Comparison of ENCODE assay signal across 8 cellular contexts in the genomic region with DNA sequence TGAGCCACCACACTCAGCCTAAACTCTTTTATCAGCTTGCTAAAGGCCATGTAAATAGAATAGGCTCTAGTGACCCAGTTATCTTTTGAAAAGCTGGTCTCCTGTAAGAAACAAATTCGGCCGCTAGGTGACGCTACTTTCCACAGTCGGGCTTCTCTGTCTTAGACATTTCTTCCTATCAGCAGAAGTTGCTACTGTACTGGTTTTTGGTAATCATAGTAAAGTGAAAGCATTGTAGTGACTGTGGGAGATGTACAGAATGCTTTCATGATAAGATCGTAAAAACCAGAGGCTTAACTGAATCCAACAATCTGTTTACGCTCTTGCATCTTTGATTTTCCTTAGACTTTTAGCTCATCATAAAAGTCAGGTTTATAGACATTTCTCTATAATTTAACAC.
DNase-seq lines count a peak whose midpoint lies in the region; ATAC-seq and TF ChIP-seq lines count a peak whose summit lies in the region.

No MANE protein-coding gene starts in this region.

- intact Hi-C loops in mucosa of descending colon (cut with DNase I, micrococcal nuclease): no loop called here

- H3K4me3 ChIP-seq in AG10803 (ENCODE audit: low read length) (no peak overlapping the region), mucosa of descending colon (no peak overlapping the region)

- ATAC-seq in GM18519 (IDR thresholded peaks at IDR 0.05; ENCODE audit: low FRiP score, unreplicated experiment) (peak; percentile 98), HG03045 (IDR thresholded peaks at IDR 0.05; ENCODE audit: unreplicated experiment) (peak; percentile 60), mucosa of descending colon (peak; percentile 77)

- no peaks in the 10 kb centered on the region for H3K9me3 ChIP-seq in mucosa of descending colon

- H3K36me3 ChIP-seq in mucosa of descending colon (ENCODE audit: low read depth): no peaks in the 10 kb centered on the region

- TF ChIP-seq CTCF in AG10803 (conservative IDR thresholded peaks at IDR 0.05; ENCODE audit: low read length): peak; percentile 68
- TF ChIP-seq CTCF in mucosa of descending colon (IDR thresholded peaks at IDR 0.05): no peak

- DNase-seq in AG10803 (ENCODE audit: low read depth) (peak; percentile 51), NCI-H2227 (lab: John Stamatoyannopoulos, UW; ENCODE audit: unreplicated experiment) (peak; percentile 75), ecto neural progenitor cell (ENCODE audit: low spot score) (peak; percentile 68), mucosa of descending colon (peak in 2 of 3 donors; percentile 42 to 83)
- peak; percentile 85 for DNase-seq in activated CD4-positive, alpha-beta T cell treated with anti-CD3 and anti-CD28 coated beads for 48 hours
- DNase-seq in stimulated activated naive CD4-positive, alpha-beta T cell (lab: John Stamatoyannopoulos, UW): peak; percentile 26 to 67 (median 50)

- no peaks in the 10 kb centered on the region for H3K4me1 ChIP-seq in mucosa of descending colon (ENCODE audit: low read depth)
